In the genomic region with DNA sequence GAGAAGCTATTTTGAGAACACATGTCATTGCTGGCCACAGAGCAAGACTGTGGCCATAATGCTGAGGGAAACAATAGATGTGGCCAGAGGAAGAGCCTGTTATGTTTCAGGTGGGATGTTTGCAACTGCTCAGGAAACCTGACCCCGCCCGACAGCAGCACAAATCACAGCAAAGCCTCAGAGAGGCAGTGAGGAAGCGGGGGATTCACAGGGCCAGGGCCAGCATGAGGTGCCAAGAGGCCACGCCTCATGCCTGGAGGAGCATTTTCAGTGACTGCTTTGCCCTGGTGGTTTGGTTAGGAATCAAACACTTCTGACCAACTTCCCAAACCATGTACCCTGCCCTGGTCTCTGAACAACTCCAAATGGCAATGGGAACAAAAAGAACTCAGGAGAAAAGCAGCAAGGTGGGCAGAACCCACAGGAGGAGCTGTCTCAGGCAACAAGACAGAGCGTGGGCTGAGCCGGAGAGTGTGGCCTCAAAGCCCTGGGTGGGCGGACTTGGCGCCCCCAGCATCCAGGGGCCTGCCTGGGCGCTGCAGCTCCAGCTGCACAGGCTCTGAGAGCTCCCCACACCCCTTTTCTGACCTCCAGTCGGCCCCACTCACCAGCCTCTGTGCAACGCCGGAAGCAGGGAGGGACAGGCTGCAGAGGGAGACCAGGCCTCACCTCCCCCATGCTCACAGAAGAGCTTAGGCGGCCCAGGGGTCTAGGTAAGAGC, we compare ENCODE assay signal across 8 cellular contexts. TPM values are rescaled to one million over a fixed set of nuclear protein-coding genes. Genes with fewer than 3 reads are reported as not detected.
A peak's percentile ranks its signal among the peaks of the same experiment; 100 is the strongest.
DNase-seq lines count a peak whose midpoint lies in the region; ATAC-seq and TF ChIP-seq lines count a peak whose summit lies in the region.

No MANE protein-coding gene starts in this region.

- DNase-seq in H7 (peak; percentile 74), astrocyte of the spinal cord (ENCODE audit: low read depth, low spot score) (no peak), left colon (no peak), COLO668 (lab: John Stamatoyannopoulos, UW; ENCODE audit: unreplicated experiment) (no peak), NCI-H526 (lab: John Stamatoyannopoulos, UW) (no peak), EL (no peak)

- in situ Hi-C loops in astrocyte of the spinal cord (cut with HindIII; ENCODE audit: low sequenced_read_pairs): no loop called here

- no peak overlapping the region for H3K4me3 Mint-ChIP-seq in stimulated activated memory B cell treated with anti-CD40 and anti-IgM and Interleukin-4, amounts not matched to agents 10 μg/mL and 1 μg/mL and 100 μg/mL, for 72 hours

- no peaks in the 10 kb centered on the region for H3K27me3 Mint-ChIP-seq in stimulated activated memory B cell treated with anti-CD40 and anti-IgM and Interleukin-4, amounts not matched to agents 10 μg/mL and 1 μg/mL and 100 μg/mL, for 72 hours

- peaks cover 56% of the 10 kb centered on the region for H3K36me3 Mint-ChIP-seq in stimulated activated memory B cell treated with anti-CD40 and anti-IgM and Interleukin-4, amounts not matched to agents 10 μg/mL and 1 μg/mL and 100 μg/mL, for 72 hours

- peak; percentile 4 for TF ChIP-seq CTCF in astrocyte of the spinal cord (IDR thresholded peaks at IDR 0.05; ENCODE audit: low read depth, low read length)

- H3K27ac Mint-ChIP-seq in stimulated activated memory B cell treated with anti-CD40 and anti-IgM and Interleukin-4, amounts not matched to agents 10 μg/mL and 1 μg/mL and 100 μg/mL, for 72 hours: peak overlapping the region; percentile 47

- H3K9me3 Mint-ChIP-seq in stimulated activated memory B cell treated with anti-CD40 and anti-IgM and Interleukin-4, amounts not matched to agents 10 μg/mL and 1 μg/mL and 100 μg/mL, for 72 hours: no peaks in the 10 kb centered on the region

- ATAC-seq in left colon (peak; percentile 11), GM21825 (IDR thresholded peaks at IDR 0.05; ENCODE audit: unreplicated experiment) (no peak)
- ATAC-seq in stimulated activated memory B cell treated with anti-CD40 and anti-IgM and Interleukin-4, amounts not matched to agents 10 μg/mL and 1 μg/mL and 100 μg/mL, for 72 hours: no peak

- intact Hi-C loops in left colon (cut with DNase I, micrococcal nuclease): no loop called here

- H3K36me3 ChIP-seq in H7 (replicated peaks; ENCODE audit: control insufficient read depth, insufficient read depth, low read length): peaks cover 3% of the 10 kb centered on the region

- no peak overlapping the region for H3K4me3 ChIP-seq in H7 (ENCODE audit: insufficient read depth, low read depth, low read length)
- H3K4me3 ChIP-seq in astrocyte of the spinal cord (ENCODE audit: low read depth, low read length): no peak overlapping the region

- H3K27me3 ChIP-seq in H7 (ENCODE audit: control insufficient read depth, insufficient read depth, low read length): no peaks in the 10 kb centered on the region

- H3K4me1 Mint-ChIP-seq in stimulated activated memory B cell treated with anti-CD40 and anti-IgM and Interleukin-4, amounts not matched to agents 10 μg/mL and 1 μg/mL and 100 μg/mL, for 72 hours: peaks cover 39% of the 10 kb centered on the region

RNA-seq across cellular contexts. Expression of gene HIC1, which starts 20.6 kb away (rescaled TPM):
- total RNA-seq in H7 (2014; rRNA removed; shearing (Covaris generic)): 0.03 and 0.63 TPM in 2 replicates
- 10 to 100 TPM in 1 of 2 donors, 1 to 10 TPM in 1; 4.8 to 12.8 TPM for total RNA-seq in left colon

RNA-seq across cellular contexts. Expression of gene OVCA2, which starts 33.7 kb away (rescaled TPM):
- 23.1 and 25.1 TPM in 2 replicates for total RNA-seq in H7 (2014; rRNA removed; shearing (Covaris generic))
- total RNA-seq in left colon: 10 to 100 TPM; 39.2 to 39.7 TPM

RNA-seq across cellular contexts. Expression of gene DPH1, which starts 45.5 kb away (rescaled TPM):
- total RNA-seq in H7 (2014; rRNA removed; shearing (Covaris generic)): 37.0 and 53.6 TPM in 2 replicates
- 10 to 100 TPM; 31.2 to 35.1 TPM for total RNA-seq in left colon

RNA-seq across cellular contexts. Expression of gene RTN4RL1, which starts 50.4 kb away (rescaled TPM):
- 4.0 and 7.0 TPM in 2 replicates for total RNA-seq in H7 (2014; rRNA removed; shearing (Covaris generic))
- under 1 TPM; 0.15 to 0.36 TPM for total RNA-seq in left colon
